Comparison of ENCODE assay signal across 1 cellular context in genomic region chr16:162271-162991, GRCh38.
TF ChIP-seq lines count a peak whose summit lies in the region.

No MANE protein-coding gene starts in this region.

TF ChIP-seq in HepG2, 621 proteins besides CTCF, POLR2A, EP300 and RAD21 (continues in another document):
- TF ChIP-seq SNAPC4 (CRISPR knock-in tag; IDR thresholded peaks at IDR 0.05) (no peak), SP1 (IDR thresholded peaks at IDR 0.05) (no peak), SP1 (CRISPR knock-in tag; IDR thresholded peaks at IDR 0.05) (no peak), ZFP82 (CRISPR knock-in tag; IDR thresholded peaks at IDR 0.05; ENCODE audit: borderline replicate concordance) (no peak), ZFP62 (CRISPR knock-in tag; IDR thresholded peaks at IDR 0.05) (no peak), RFX1 (IDR thresholded peaks at IDR 0.05) (no peak), ZNF556 (CRISPR knock-in tag; IDR thresholded peaks at IDR 0.05; ENCODE audit: borderline replicate concordance) (no peak), PHF20 (CRISPR knock-in tag; IDR thresholded peaks at IDR 0.05) (no peak), ZHX1 (CRISPR knock-in tag; IDR thresholded peaks at IDR 0.05; ENCODE audit: low read depth) (no peak), HINFP (CRISPR knock-in tag; IDR thresholded peaks at IDR 0.05; ENCODE audit: low read depth) (no peak), SMYD3 (CRISPR knock-in tag; IDR thresholded peaks at IDR 0.05) (no peak), ZNF724P (CRISPR knock-in tag; IDR thresholded peaks at IDR 0.05; ENCODE audit: borderline replicate concordance) (no peak), E2F5 (CRISPR knock-in tag; conservative IDR thresholded peaks at IDR 0.05) (no peak), KDM6A (CRISPR knock-in tag; IDR thresholded peaks at IDR 0.05; ENCODE audit: low read depth) (no peak), IKZF5 (CRISPR knock-in tag; IDR thresholded peaks at IDR 0.05) (no peak), ZNF788 (CRISPR knock-in tag; IDR thresholded peaks at IDR 0.05; ENCODE audit: borderline replicate concordance) (peak; percentile 45; the same call in 1 of the 2 replicates), MYC (CRISPR knock-in tag; IDR thresholded peaks at IDR 0.05; ENCODE audit: borderline replicate concordance) (peak; percentile 84), ZNF546 (CRISPR knock-in tag; conservative IDR thresholded peaks at IDR 0.05) (no peak), ZEB1 (IDR thresholded peaks at IDR 0.05; ENCODE audit: insufficient replicate concordance, low read depth) (no peak), ADNP (CRISPR knock-in tag; IDR thresholded peaks at IDR 0.05) (no peak), SKIL (CRISPR knock-in tag; IDR thresholded peaks at IDR 0.05; ENCODE audit: borderline replicate concordance) (no peak), ZBTB43 (CRISPR knock-in tag; conservative IDR thresholded peaks at IDR 0.05) (no peak), ZNF660 (CRISPR knock-in tag; IDR thresholded peaks at IDR 0.05; ENCODE audit: borderline replicate concordance, low read depth) (no peak), TAF15 (IDR thresholded peaks at IDR 0.05; ENCODE audit: low read depth, low read length, poor library complexity, severe bottlenecking) (no peak), CREBL2 (CRISPR knock-in tag; IDR thresholded peaks at IDR 0.05; ENCODE audit: borderline replicate concordance) (no peak), PHF5A (CRISPR knock-in tag; IDR thresholded peaks at IDR 0.05; ENCODE audit: low read depth, unreplicated experiment) (no peak), MAZ (IDR thresholded peaks at IDR 0.05; ENCODE audit: borderline replicate concordance, low read depth, low read length) (no peak), MAZ (CRISPR knock-in tag; IDR thresholded peaks at IDR 0.05; ENCODE audit: low read depth) (peak; percentile 46; the same call in 1 of the 2 replicates), RBM39 (IDR thresholded peaks at IDR 0.05; ENCODE audit: low read depth, low read length, poor library complexity, severe bottlenecking) (no peak), ZNF792 (CRISPR knock-in tag; IDR thresholded peaks at IDR 0.05) (no peak), PATZ1 (CRISPR knock-in tag; IDR thresholded peaks at IDR 0.05) (peak; percentile 58; the same call in 1 of the 2 replicates), ZNF432 (CRISPR knock-in tag; IDR thresholded peaks at IDR 0.05; ENCODE audit: borderline replicate concordance) (no peak), ZNF83 (CRISPR knock-in tag; IDR thresholded peaks at IDR 0.05; ENCODE audit: borderline replicate concordance) (no peak), ZNF512B (CRISPR knock-in tag; IDR thresholded peaks at IDR 0.05; ENCODE audit: borderline replicate concordance) (no peak), ZNF549 (CRISPR knock-in tag; IDR thresholded peaks at IDR 0.05) (no peak), ZNF670 (CRISPR knock-in tag; IDR thresholded peaks at IDR 0.05; ENCODE audit: borderline replicate concordance) (no peak), CREB3 (CRISPR knock-in tag; IDR thresholded peaks at IDR 0.05) (no peak), KDM2A (CRISPR knock-in tag; IDR thresholded peaks at IDR 0.05; ENCODE audit: borderline replicate concordance, low read depth) (no peak), PCBP1 (IDR thresholded peaks at IDR 0.05; ENCODE audit: borderline replicate concordance, low read depth, low read length) (no peak), DMAP1 (CRISPR knock-in tag; IDR thresholded peaks at IDR 0.05) (no peak)
